ENCODE assay signal across 22 cellular contexts in genomic region chr20:62327726-62328495, GRCh38. TPM values are rescaled to one million over a fixed set of nuclear protein-coding genes. Genes with fewer than 3 reads are reported as not detected.
DNase-seq lines count a peak whose midpoint lies in the region; ATAC-seq and TF ChIP-seq lines count a peak whose summit lies in the region.
"Had no signal": no experiment of that assay in that cellular context is flagged by ENCODE, and none has a peak within 500 bp of the region (broad histone marks: within the 10 kb centered on the region; RNA-seq: fewer than 3 reads in every experiment).

No MANE protein-coding gene starts in this region.

- H3K79me2 ChIP-seq in HCT116 (ENCODE audit: insufficient read depth, low read length) = no peaks in the 10 kb centered on the region

- TF ChIP-seq CTCF in HCT116 (IDR thresholded peaks at IDR 0.05 in 2 of 3, conservative IDR thresholded peaks at IDR 0.05 in 1 of 3; ENCODE audit: borderline replicate concordance in 1 of 3, insufficient read depth in 1 of 3, low read depth in 2 of 3, low read length in 2 of 3) = no peak
- no peak for TF ChIP-seq CTCF in RWPE1 (conservative IDR thresholded peaks at IDR 0.05; ENCODE audit: low read depth)
- TF ChIP-seq CTCF in gastroesophageal sphincter (IDR thresholded peaks at IDR 0.05) = no peak

- peak overlapping the region; percentile 24 for H2BK5ac ChIP-seq in neuronal stem cell (ENCODE audit: low read length)

- no peaks in the 10 kb centered on the region for H3K9me2 ChIP-seq in HCT116 (ENCODE audit: insufficient read depth)

- peak; percentile 23 for DNase-seq in NCI-H82 (lab: John Stamatoyannopoulos, UW)
- no peak for DNase-seq in NCI-H82 treated with DMSO at 0.1 percent for 48 hours (lab: John Stamatoyannopoulos, UW; ENCODE audit: unreplicated experiment)
- DNase-seq in HCT116 (ENCODE audit: low read depth, low spot score) = no peak
- no peak for DNase-seq in RWPE1 (ENCODE audit: low spot score)
- DNase-seq in neuronal stem cell (ENCODE audit: low spot score) = no peak
- DNase-seq: 8988T, C1 segment of cervical spinal cord, DMS53, GF-D8, H7, HFFc6, MV-4-11, NCI-H1105 treated with DMSO at 0.1 percent for 48 hours, NCI-H2029 treated with DMSO at 0.1 percent for 48 hours, NCI-H226, NCI-H510A treated with DMSO at 0.1 percent for 48 hours, Right ventricle myocardium superior had no signal

- H3K18ac ChIP-seq in neuronal stem cell (ENCODE audit: low read length) = no peak overlapping the region

- H3K4me1 ChIP-seq in HCT116 (ENCODE audit: control insufficient read depth in 1 of 2, insufficient read depth in 2 of 2, low read length in 2 of 2) = no peaks in the 10 kb centered on the region
- H3K4me1 ChIP-seq in neuronal stem cell (ENCODE audit: control insufficient read depth in 2 of 2, insufficient read depth in 1 of 2, low read depth in 1 of 2, low read length in 2 of 2) = no peaks in the 10 kb centered on the region
- H3K4me1 ChIP-seq in gastroesophageal sphincter = no peaks in the 10 kb centered on the region

- no peak for TF ChIP-seq EP300 in gastroesophageal sphincter (IDR thresholded peaks at IDR 0.05)

- H3K4ac ChIP-seq in neuronal stem cell (ENCODE audit: low read length) = no peak overlapping the region

- H3K23ac ChIP-seq in neuronal stem cell (ENCODE audit: low read depth, low read length, poor library complexity) = peak overlapping the region; percentile 65

- no TSS peak for BruUV-seq in HCT116 (replicated peaks; lab: Mats Ljungman, UMichigan)

- CTCF ChIA-PET in HCT116 (lab: Charles Lee) = interaction anchor here (1.2 kb wide), 1 partner anchor 55 kb away, joined by 5 read pairs; no protein-coding TSS in a partner anchor
- CTCF ChIA-PET in RWPE1 (lab: Yijun Ruan, JAX) = interaction anchor here (1.1 kb wide), 2 partner anchors 37 to 55 kb away, joined by 3 to 4 read pairs; no protein-coding TSS in a partner anchor

- no peak for TF ChIP-seq POLR2A in HCT116 (IDR thresholded peaks at IDR 0.05; ENCODE audit: borderline replicate concordance, extremely low read depth, insufficient read depth, insufficient read length)
- no peak for TF ChIP-seq POLR2A in gastroesophageal sphincter (IDR thresholded peaks at IDR 0.05)

- H3K27me3 ChIP-seq in HCT116 (ENCODE audit: insufficient read depth, low read length) (no peaks in the 10 kb centered on the region), neuronal stem cell (ENCODE audit: control insufficient read depth in 3 of 3, insufficient read depth in 3 of 3, low read depth in 1 of 3, low read length in 3 of 3) (no peaks in the 10 kb centered on the region), gastroesophageal sphincter (no peaks in the 10 kb centered on the region)

- H3K9me3 ChIP-seq in HCT116 (ENCODE audit: control insufficient read depth in 1 of 2, insufficient read depth in 1 of 2, low read depth in 1 of 2, low read length in 2 of 2) (no peaks in the 10 kb centered on the region), neuronal stem cell (replicated peaks in 1 of 2; ENCODE audit: control insufficient read depth in 2 of 2, insufficient read depth in 1 of 2, low read depth in 1 of 2, low read length in 2 of 2) (peaks cover 0 to 11% of the 10 kb centered on the region in 2 donors), gastroesophageal sphincter (no peaks in the 10 kb centered on the region)

- no peaks in the 10 kb centered on the region for H4K20me1 ChIP-seq in HCT116 (ENCODE audit: insufficient read depth)

- ATAC-seq in HCT116 = peak; percentile 22; the same call in 1 of the 2 replicates
- ATAC-seq in HG02884 (IDR thresholded peaks at IDR 0.05; ENCODE audit: unreplicated experiment) = no peak
- ATAC-seq in gastroesophageal sphincter = no peak
- ATAC-seq: CD8-positive, alpha-beta T cell; Panc1 had no signal

- POLR2A ChIA-PET in HCT116 (lab: Charles Lee) (no interaction called here), RWPE1 (lab: Yijun Ruan, JAX; ENCODE audit: low non-redundant PET) (interaction anchor here (0.5 kb wide), 1 partner anchor 11 kb away, joined by 7 read pairs; no protein-coding TSS in a partner anchor)

- no peak overlapping the region for H2BK120ac ChIP-seq in neuronal stem cell (ENCODE audit: low read depth, low read length)

- no peak overlapping the region for H3K4me3 ChIP-seq in HCT116 (replicated peaks in 1 of 2; ENCODE audit: low read depth in 1 of 2, low read length in 2 of 2)
- no peak overlapping the region for H3K4me3 ChIP-seq in neuronal stem cell (ENCODE audit: low read length in 2 of 2)
- no peak overlapping the region for H3K4me3 ChIP-seq in gastroesophageal sphincter

- no peak overlapping the region for H2BK12ac ChIP-seq in neuronal stem cell (ENCODE audit: low read length)

- H3K27ac ChIP-seq in HCT116 (ENCODE audit: low read depth, low read length) (no peak overlapping the region), RWPE1 (peak overlapping the region; percentile 80), neuronal stem cell (replicated peaks; ENCODE audit: low read length) (no peak overlapping the region), gastroesophageal sphincter (no peak overlapping the region)
- H3K27ac ChIP-seq: HL-60 had no signal

- H2BK15ac ChIP-seq in neuronal stem cell (ENCODE audit: low read length) = no peak overlapping the region

- intact Hi-C loops in HCT116 (cut with micrococcal nuclease) = no loop called here

- peaks cover 5% of the 10 kb centered on the region for H3K79me1 ChIP-seq in neuronal stem cell (ENCODE audit: low read depth, low read length)

- H3K36me3 ChIP-seq in HCT116 (ENCODE audit: control insufficient read depth in 1 of 2, insufficient read depth in 2 of 2, low read length in 2 of 2) (peaks cover 18 to 44% of the 10 kb centered on the region in 2 experiments; a peak in 3 of 4 replicates), neuronal stem cell (replicated peaks in 1 of 2; ENCODE audit: control insufficient read depth in 2 of 2, insufficient read depth in 2 of 2, low read length in 2 of 2) (peaks cover 76 to 90% of the 10 kb centered on the region in 2 donors), gastroesophageal sphincter (peaks cover 0 to 100% of the 10 kb centered on the region in 2 donors)

- H2AFZ ChIP-seq in HCT116 (ENCODE audit: low read depth, low read length, poor library complexity, severe bottlenecking) (no peak overlapping the region), neuronal stem cell (ENCODE audit: low read length) (no peak overlapping the region)

- no peak overlapping the region for H3K14ac ChIP-seq in neuronal stem cell (ENCODE audit: low read length)

- H3K9ac ChIP-seq in HCT116 (ENCODE audit: low read length) (no peak overlapping the region), neuronal stem cell (ENCODE audit: low read depth, low read length, poor library complexity) (no peak overlapping the region)

- RAD21 ChIA-PET in HCT116 (lab: Charles Lee; ENCODE audit: low non-redundant PET in 1 of 2, low total read pairs in 2 of 2, uncharacterized antibody in 2 of 2, unreplicated experiment in 2 of 2) = interaction anchor here (1.0 kb wide), 2 partner anchors 47 to 55 kb away, joined by 3 read pairs; no protein-coding TSS in a partner anchor

- H2AK5ac ChIP-seq in neuronal stem cell (ENCODE audit: low read depth, low read length) = no peak overlapping the region

- H3K4me2 ChIP-seq in HCT116 (ENCODE audit: low read length) = no peak overlapping the region
- H3K4me2 ChIP-seq in neuronal stem cell (ENCODE audit: insufficient read depth, low read length, poor library complexity, severe bottlenecking) = no peak overlapping the region

- no peak for TF ChIP-seq RAD21 in HCT116 (IDR thresholded peaks at IDR 0.05; ENCODE audit: low read depth)

- H4K8ac ChIP-seq in neuronal stem cell (ENCODE audit: low read depth, low read length) = no peak overlapping the region

- no CpG with 5 or more reads among the region's 33 CpGs for WGBS in neuronal stem cell (ENCODE audit: extremely low coverage in 2 of 2, insufficient read length in 2 of 2, insufficient replicate concordance in 1 of 2), 2 donors
- WGBS in gastroesophageal sphincter (ENCODE audit: low coverage in 1 of 2), 2 donors = 84% methylated on average over 6 of the region's 33 CpGs; no CpG with 5 or more reads in 1 of the 2 donors

- no peak overlapping the region for H4K91ac ChIP-seq in neuronal stem cell (ENCODE audit: low read depth, low read length, poor library complexity)

TF ChIP-seq in HCT116, 20 proteins besides CTCF, POLR2A, EP300 and RAD21:
- TF ChIP-seq FOSL1 (IDR thresholded peaks at IDR 0.05; ENCODE audit: low read depth) = no peak
- no peak for TF ChIP-seq CEBPB (IDR thresholded peaks at IDR 0.05; ENCODE audit: low read depth)

RNA-seq across cellular contexts. Expression of gene ADRM1, which starts 25.1 kb away (rescaled TPM):
- total RNA-seq in HCT116 (2021; ENCODE audit: unreplicated experiment) (158 TPM), gastroesophageal sphincter (100 to 1,000 TPM; 131 to 182 (median 151) TPM)
- polyA plus RNA-seq in HCT116 (2012) = 196 and 200 TPM in 2 replicates
- 69.1 TPM for polyA plus RNA-seq in neuronal stem cell (2013, experiment 1 of 2)
- polyA plus RNA-seq in neuronal stem cell (2013, experiment 2 of 2) = 69.0 TPM

RNA-seq across cellular contexts. Expression of gene LAMA5, which starts 39.2 kb away (rescaled TPM):
- total RNA-seq in HCT116 (2021; ENCODE audit: unreplicated experiment) (321 TPM), gastroesophageal sphincter (100 to 1,000 TPM in 3 of 4 donors, 10 to 100 TPM in 1; 58.6 to 259 (median 172) TPM)
- polyA plus RNA-seq in HCT116 (2012) = 190 and 217 TPM in 2 replicates
- polyA plus RNA-seq in neuronal stem cell (2013, experiment 1 of 2) = 59.5 TPM
- 57.4 TPM for polyA plus RNA-seq in neuronal stem cell (2013, experiment 2 of 2)

RNA-seq across cellular contexts. Expression of gene RPS21, which starts 59.0 kb away (rescaled TPM):
- 2,488 TPM for total RNA-seq in HCT116 (2021; ENCODE audit: unreplicated experiment)
- polyA plus RNA-seq in HCT116 (2012) = 5,598 and 10,032 TPM in 2 replicates
- polyA plus RNA-seq in neuronal stem cell (2013, experiment 1 of 2) = 3,158 TPM
- polyA plus RNA-seq in neuronal stem cell (2013, experiment 2 of 2) = 3,117 TPM
- 1,000 to 10,000 TPM in 3 of 4 donors, 100 to 1,000 TPM in 1; 383 to 2,881 (median 2,372) TPM for total RNA-seq in gastroesophageal sphincter
